11 cellular contexts compared by ENCODE assay signal in genomic region chr12:104710940-104711725, GRCh38.
DNase-seq lines count a peak whose midpoint lies in the region; ATAC-seq and TF ChIP-seq lines count a peak whose summit lies in the region.
"Had no signal": no experiment of that assay in that cellular context is flagged by ENCODE, and none has a peak within 500 bp of the region (broad histone marks: within the 10 kb centered on the region; RNA-seq: fewer than 3 reads in every experiment).

No MANE protein-coding gene starts in this region.

- TF ChIP-seq POLR2A in right lobe of liver (IDR thresholded peaks at IDR 0.05) (no peak), testis (IDR thresholded peaks at IDR 0.05) (no peak)

- TF ChIP-seq CTCF in HFFc6 (IDR thresholded peaks at IDR 0.05) (no peak), cardiac fibroblast (IDR thresholded peaks at IDR 0.05; ENCODE audit: low read depth, low read length) (no peak), right lobe of liver (IDR thresholded peaks at IDR 0.05) (no peak), testis (IDR thresholded peaks at IDR 0.05) (no peak)

- peaks cover 0 to 11% (median 0%) of the 10 kb centered on the region in 4 donors for H3K4me1 ChIP-seq in right lobe of liver
- H3K4me1 ChIP-seq in testis = peaks cover 11% of the 10 kb centered on the region

- H3K27me3 ChIP-seq in right lobe of liver (no peaks in the 10 kb centered on the region), testis (no peaks in the 10 kb centered on the region)

- H3K27me3 Mint-ChIP-seq in HFFc6 (ENCODE audit: insufficient read depth) = peaks cover 8% of the 10 kb centered on the region
- H3K27me3 Mint-ChIP-seq: activated T-cell treated with anti-CD3 and anti-CD28 coated beads, Interleukin-2, amount 50 U/mL, for 24 hours had no signal

- H3K27ac Mint-ChIP-seq in HFFc6 = peak overlapping the region; percentile 80

- 25% methylated on average over 8 of the region's 8 CpGs for WGBS in right lobe of liver (ENCODE audit: insufficient coverage, low coverage, low lambda C conversion rate, missing lambda C conversion rate)
- 33 to 43% methylated on average over 8 of the region's 8 CpGs for WGBS in testis, 2 donors

- H3K4me3 ChIP-seq in cardiac fibroblast (replicated peaks in 1 of 2; ENCODE audit: low read depth in 2 of 2, low read length in 2 of 2) = no peak overlapping the region
- no peak overlapping the region for H3K4me3 ChIP-seq in right lobe of liver
- no peak overlapping the region for H3K4me3 ChIP-seq in testis

- no peaks in the 10 kb centered on the region for H3K36me3 ChIP-seq in right lobe of liver
- no peaks in the 10 kb centered on the region for H3K36me3 ChIP-seq in testis (ENCODE audit: low read depth, missing control alignments)

- no peak overlapping the region for H3K27ac ChIP-seq in right lobe of liver
- H3K27ac ChIP-seq in testis = peak overlapping the region; percentile 40 to 54

- DNase-seq in HFFc6 (peak; percentile 81), cardiac fibroblast (ENCODE audit: low read depth in 2 of 2) (peak; percentile 82 to 89), right lobe of liver (no peak), testis (no peak), SW480 (ENCODE audit: low spot score) (no peak)
- DNase-seq: activated T-cell treated with anti-CD3 and anti-CD28 coated beads, Interleukin-2, amount 50 U/mL, for 24 hours; kidney glomerular epithelial cell; T-helper 2 cell had no signal

- peak overlapping the region; percentile 81 for H3K4me3 Mint-ChIP-seq in HFFc6
- H3K4me3 Mint-ChIP-seq: activated T-cell treated with anti-CD3 and anti-CD28 coated beads, Interleukin-2, amount 50 U/mL, for 24 hours had no signal

- H3K9me3 Mint-ChIP-seq in HFFc6 = no peaks in the 10 kb centered on the region
- H3K9me3 Mint-ChIP-seq: activated T-cell treated with anti-CD3 and anti-CD28 coated beads, Interleukin-2, amount 50 U/mL, for 24 hours had no signal

- intact Hi-C loops in right lobe of liver (cut with DNase I) = no loop called here
- intact Hi-C loops in testis (cut with DNase I; ENCODE audit: low total_unique reads) = no loop called here

- ATAC-seq in right lobe of liver (peak; percentile 60 to 89 (median 84)), GM21717 (IDR thresholded peaks at IDR 0.05; ENCODE audit: unreplicated experiment) (no peak), GM18511 (IDR thresholded peaks at IDR 0.05; ENCODE audit: unreplicated experiment) (no peak), HG02884 (IDR thresholded peaks at IDR 0.05; ENCODE audit: unreplicated experiment) (no peak)

- no peaks in the 10 kb centered on the region for H3K9me3 ChIP-seq in right lobe of liver
- H3K9me3 ChIP-seq in testis = no peaks in the 10 kb centered on the region

- H3K36me3 Mint-ChIP-seq in HFFc6 (ENCODE audit: low read depth) = no peaks in the 10 kb centered on the region

- peaks cover 58% of the 10 kb centered on the region for H3K4me1 Mint-ChIP-seq in HFFc6 (ENCODE audit: low read depth)

Comparison
In these comparisons a context has a peak if more than half of its experiments do, and no peak if none do; other contexts are left out.
1. DNase-seq: peak in HFFc6 (single experiment) and cardiac fibroblast (2 of 2); none in right lobe of liver (0 of 3), testis (single experiment) and SW480 (single experiment).
2. ATAC-seq: peak in right lobe of liver (4 of 4); none in GM21717 (single experiment), GM18511 (single experiment) and HG02884 (single experiment).
3. H3K27ac ChIP-seq: peak in testis (2 of 2); none in right lobe of liver (0 of 3).